8 cellular contexts compared by ENCODE assay signal in the genomic region with DNA sequence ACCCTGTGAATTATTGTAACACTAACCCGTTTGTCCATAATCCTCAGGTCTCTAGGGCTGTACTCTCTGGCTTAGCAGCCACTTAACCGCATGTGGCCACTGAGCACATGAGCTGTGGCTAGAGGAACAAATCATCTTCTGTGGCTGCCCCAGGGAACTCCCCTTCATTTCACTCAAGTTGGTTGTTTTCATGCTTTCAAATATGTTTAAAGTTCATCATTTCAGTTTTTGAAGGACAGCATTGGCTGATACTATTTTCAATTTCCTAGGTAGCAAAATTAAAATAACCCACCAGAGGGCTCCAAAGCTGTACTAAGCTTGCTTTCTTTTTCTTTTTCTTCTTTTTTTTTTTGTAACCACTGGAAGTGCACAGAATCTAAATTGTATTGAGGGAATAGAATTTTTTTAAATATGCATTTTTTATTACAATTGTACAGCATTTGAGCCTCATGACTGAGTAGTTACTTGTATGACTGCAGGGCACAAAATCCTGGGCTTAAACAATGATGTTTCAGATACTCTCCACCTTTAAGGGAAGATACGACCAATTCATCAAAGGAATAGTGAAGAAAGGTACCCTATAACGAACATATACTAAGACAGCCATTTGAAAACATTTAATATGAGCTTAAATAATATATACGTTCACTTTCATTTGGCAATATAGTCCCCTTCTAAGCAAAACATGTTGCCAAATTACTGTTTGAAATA. TPM values are rescaled to one million over a fixed set of nuclear protein-coding genes. Genes with fewer than 3 reads are reported as not detected.
DNase-seq lines count a peak whose midpoint lies in the region; ATAC-seq, FAIRE-seq and TF ChIP-seq lines count a peak whose summit lies in the region.

No MANE protein-coding gene starts in this region.

- no peak overlapping the region for H3K4me3 ChIP-seq in heart left ventricle
- no peak overlapping the region for H3K4me3 ChIP-seq in gastroesophageal sphincter
- no peak overlapping the region for H3K4me3 ChIP-seq in upper lobe of right lung
- no peak overlapping the region for H3K4me3 ChIP-seq in H7 (ENCODE audit: insufficient read depth, low read depth, low read length)

- H3K27me3 ChIP-seq in heart left ventricle = no peaks in the 10 kb centered on the region
- no peaks in the 10 kb centered on the region for H3K27me3 ChIP-seq in gastroesophageal sphincter
- H3K27me3 ChIP-seq in upper lobe of right lung = no peaks in the 10 kb centered on the region
- H3K27me3 ChIP-seq in H7 (ENCODE audit: control insufficient read depth, insufficient read depth, low read length) = no peaks in the 10 kb centered on the region

- H3K27ac ChIP-seq in heart left ventricle (no peak overlapping the region), gastroesophageal sphincter (no peak overlapping the region), upper lobe of right lung (no peak overlapping the region)

- H3K36me3 ChIP-seq in heart left ventricle (peaks cover 0 to 10% (median 0%) of the 10 kb centered on the region in 9 donors), gastroesophageal sphincter (no peaks in the 10 kb centered on the region), upper lobe of right lung (no peaks in the 10 kb centered on the region), H7 (replicated peaks; ENCODE audit: control insufficient read depth, insufficient read depth, low read length) (no peaks in the 10 kb centered on the region)

- TF ChIP-seq EP300 in gastroesophageal sphincter (IDR thresholded peaks at IDR 0.05) = no peak

- TF ChIP-seq POLR2A in heart left ventricle (IDR thresholded peaks at IDR 0.05) (no peak), gastroesophageal sphincter (IDR thresholded peaks at IDR 0.05) (no peak)

- DNase-seq in heart left ventricle (no peak), cardiac septum (ENCODE audit: low spot score) (no peak), RCC 7860 (ENCODE audit: low spot score) (no peak), upper lobe of right lung (no peak), H7 (no peak)
- DNase-seq in activated T-cell treated with anti-CD3 and anti-CD28 coated beads, Interleukin-2, amount 50 U/mL, for 1 hour = no peak

- TF ChIP-seq CTCF in heart left ventricle (IDR thresholded peaks at IDR 0.05) (peak; percentile 24 to 61 (median 48)), gastroesophageal sphincter (IDR thresholded peaks at IDR 0.05) (peak; percentile 19 to 61 (median 54)), upper lobe of right lung (IDR thresholded peaks at IDR 0.05) (peak; percentile 47)

- peak in 2 of 4 donors; percentile 2 to 44 for ATAC-seq in heart left ventricle
- no peak for ATAC-seq in gastroesophageal sphincter
- ATAC-seq in upper lobe of right lung = peak; percentile 72
- ATAC-seq in HG03469 (IDR thresholded peaks at IDR 0.05; ENCODE audit: unreplicated experiment) = no peak

- no peaks in the 10 kb centered on the region for H3K9me3 ChIP-seq in heart left ventricle
- H3K9me3 ChIP-seq in gastroesophageal sphincter = no peaks in the 10 kb centered on the region
- H3K9me3 ChIP-seq in upper lobe of right lung = no peaks in the 10 kb centered on the region

- H3K4me1 ChIP-seq in heart left ventricle (peaks cover 0 to 12% (median 0%) of the 10 kb centered on the region in 12 donors), gastroesophageal sphincter (peaks cover 0 to 11% (median 0%) of the 10 kb centered on the region in 3 donors), upper lobe of right lung (no peaks in the 10 kb centered on the region)

- 59 to 72% (median 69%) methylated on average over 5 of the region's 5 CpGs for WGBS in heart left ventricle, 4 donors
- WGBS in gastroesophageal sphincter (ENCODE audit: low coverage in 1 of 2), 2 donors = 56 to 64% methylated on average over 5 of the region's 5 CpGs

- intact Hi-C loops in heart left ventricle (cut with DNase I) = loop anchor here (1.0 to 10.0 kb wide), 10 partner anchors 233 to 465 kb away; partner anchors contain the start of gene HACD1 (in 1 of the 10)
- intact Hi-C loops in cardiac septum (cut with DNase I) = loop anchor here (5.0 kb wide), 3 partner anchors 370 to 465 kb away; no protein-coding TSS in a partner anchor
- intact Hi-C loops in upper lobe of right lung (cut with DNase I) = no loop called here

- peak; percentile 74 for FAIRE-seq in RCC 7860 (lab: Jason Lieb, UNC)

RNA-seq across cellular contexts. Expression of gene MRC1, which starts 38.6 kb away (rescaled TPM):
- 100 to 1,000 TPM in 1 of 9 donors, 10 to 100 TPM in 4, 1 to 10 TPM in 4; 4.7 to 144 (median 18.4) TPM for total RNA-seq in heart left ventricle
- 1 to 10 TPM; 3.1 to 5.3 TPM for polyA plus RNA-seq in heart left ventricle
- 6.3 TPM for total RNA-seq in cardiac septum
- 10 to 100 TPM in 3 of 4 donors, 1 to 10 TPM in 1; 9.8 to 88.6 (median 50.3) TPM for total RNA-seq in gastroesophageal sphincter
- 370 TPM for total RNA-seq in upper lobe of right lung
- 0.07 and 0.17 TPM in 2 replicates for total RNA-seq in H7 (2014; rRNA removed; shearing (Covaris generic))
